Comparison of ENCODE assay signal across 23 cellular contexts in genomic region chr21:36111238-36111637, GRCh38. TPM values are rescaled to one million over a fixed set of nuclear protein-coding genes. Genes with fewer than 3 reads are reported as not detected.
A peak's percentile ranks its signal among the peaks of the same experiment; 100 is the strongest.
DNase-seq lines count a peak whose midpoint lies in the region; ATAC-seq and TF ChIP-seq lines count a peak whose summit lies in the region.
"Had no signal": no experiment of that assay in that cellular context is flagged by ENCODE, and none has a peak within 500 bp of the region (broad histone marks: within the 10 kb centered on the region; RNA-seq: fewer than 3 reads in every experiment).

No MANE protein-coding gene starts in this region.

- H3K4me3 Mint-ChIP-seq in activated naive CD8-positive, alpha-beta T cell = no peak overlapping the region
- no peak overlapping the region for H3K4me3 Mint-ChIP-seq in activated naive CD8-positive, alpha-beta T cell treated with anti-CD3 and anti-CD28 coated beads for 36 hours
- H3K4me3 Mint-ChIP-seq in progenitor cell of endocrine pancreas (ENCODE audit: low read depth) = no peak overlapping the region
- H3K4me3 Mint-ChIP-seq in activated CD8-positive, alpha-beta memory T cell treated with anti-CD3 and anti-CD28 coated beads, Interleukin-2, amount 10 ng/mL, durations not matched to agents 7 days and 5 days = no peak overlapping the region
- H3K4me3 Mint-ChIP-seq: H9 had no signal

- no peaks in the 10 kb centered on the region for H3K27me3 Mint-ChIP-seq in activated naive CD8-positive, alpha-beta T cell
- H3K27me3 Mint-ChIP-seq in activated naive CD8-positive, alpha-beta T cell treated with anti-CD3 and anti-CD28 coated beads for 36 hours = peaks cover 13% of the 10 kb centered on the region
- peaks cover 12% of the 10 kb centered on the region for H3K27me3 Mint-ChIP-seq in progenitor cell of endocrine pancreas
- peaks cover 29% of the 10 kb centered on the region for H3K27me3 Mint-ChIP-seq in activated CD8-positive, alpha-beta memory T cell treated with anti-CD3 and anti-CD28 coated beads, Interleukin-2, amount 10 ng/mL, durations not matched to agents 7 days and 5 days

- H3K4me1 ChIP-seq in ascending aorta = no peaks in the 10 kb centered on the region
- H3K4me1 ChIP-seq: BE2C had no signal

- H3K4me1 Mint-ChIP-seq in activated naive CD8-positive, alpha-beta T cell (ENCODE audit: low read depth) = peaks cover 32% of the 10 kb centered on the region
- H3K4me1 Mint-ChIP-seq in activated naive CD8-positive, alpha-beta T cell treated with anti-CD3 and anti-CD28 coated beads for 36 hours = peaks cover 21% of the 10 kb centered on the region
- peaks cover 7% of the 10 kb centered on the region for H3K4me1 Mint-ChIP-seq in progenitor cell of endocrine pancreas (ENCODE audit: low read depth)
- H3K4me1 Mint-ChIP-seq in activated CD8-positive, alpha-beta memory T cell treated with anti-CD3 and anti-CD28 coated beads, Interleukin-2, amount 10 ng/mL, durations not matched to agents 7 days and 5 days = peaks cover 24% of the 10 kb centered on the region

- no peaks in the 10 kb centered on the region for H3K36me3 Mint-ChIP-seq in activated naive CD8-positive, alpha-beta T cell
- no peaks in the 10 kb centered on the region for H3K36me3 Mint-ChIP-seq in activated naive CD8-positive, alpha-beta T cell treated with anti-CD3 and anti-CD28 coated beads for 36 hours
- H3K36me3 Mint-ChIP-seq in progenitor cell of endocrine pancreas (ENCODE audit: insufficient read depth) = no peaks in the 10 kb centered on the region
- no peaks in the 10 kb centered on the region for H3K36me3 Mint-ChIP-seq in activated CD8-positive, alpha-beta memory T cell treated with anti-CD3 and anti-CD28 coated beads, Interleukin-2, amount 10 ng/mL, durations not matched to agents 7 days and 5 days

- CTCF ChIA-PET in activated CD8-positive, alpha-beta memory T cell treated with anti-CD3 and anti-CD28 coated beads, Interleukin-2, amount 10 ng/mL, durations not matched to agents 7 days and 5 days (lab: Charles Lee) = no interaction called here

- H3K27ac Mint-ChIP-seq in activated naive CD8-positive, alpha-beta T cell = peak overlapping the region; percentile 28
- H3K27ac Mint-ChIP-seq in activated naive CD8-positive, alpha-beta T cell treated with anti-CD3 and anti-CD28 coated beads for 36 hours = no peak overlapping the region
- H3K27ac Mint-ChIP-seq in progenitor cell of endocrine pancreas = peak overlapping the region; percentile 45
- H3K27ac Mint-ChIP-seq in activated CD8-positive, alpha-beta memory T cell treated with anti-CD3 and anti-CD28 coated beads, Interleukin-2, amount 10 ng/mL, durations not matched to agents 7 days and 5 days = no peak overlapping the region

- no peak for TF ChIP-seq CTCF in progenitor cell of endocrine pancreas (IDR thresholded peaks at IDR 0.05; ENCODE audit: unreplicated experiment)
- no peak for TF ChIP-seq CTCF in ascending aorta (IDR thresholded peaks at IDR 0.05)

- H3K9me3 ChIP-seq in ascending aorta = no peaks in the 10 kb centered on the region
- H3K9me3 ChIP-seq: BE2C, MG63, SK-N-SH had no signal

- intact Hi-C loops in ascending aorta (cut with DNase I) = no loop called here

- no peak overlapping the region for H3K4me3 ChIP-seq in ascending aorta
- H3K4me3 ChIP-seq: MG63 had no signal

- H3K9me3 Mint-ChIP-seq in activated naive CD8-positive, alpha-beta T cell (ENCODE audit: low read depth) = no peaks in the 10 kb centered on the region
- H3K9me3 Mint-ChIP-seq in activated naive CD8-positive, alpha-beta T cell treated with anti-CD3 and anti-CD28 coated beads for 36 hours = no peaks in the 10 kb centered on the region
- peaks cover 2% of the 10 kb centered on the region for H3K9me3 Mint-ChIP-seq in progenitor cell of endocrine pancreas (ENCODE audit: low read depth)
- H3K9me3 Mint-ChIP-seq in activated CD8-positive, alpha-beta memory T cell treated with anti-CD3 and anti-CD28 coated beads, Interleukin-2, amount 10 ng/mL, durations not matched to agents 7 days and 5 days (ENCODE audit: low read depth) = no peaks in the 10 kb centered on the region

- no peaks in the 10 kb centered on the region for H3K27me3 ChIP-seq in ascending aorta
- H3K27me3 ChIP-seq: BE2C, MG63 had no signal

- H3K36me3 ChIP-seq in ascending aorta = no peaks in the 10 kb centered on the region
- H3K36me3 ChIP-seq: BE2C, MG63 had no signal

- H3K27ac ChIP-seq in ascending aorta = no peak overlapping the region

- no peak for DNase-seq in activated naive CD8-positive, alpha-beta T cell treated with anti-CD3 and anti-CD28 coated beads for 36 hours
- DNase-seq in kidney tubule cell (ENCODE audit: low spot score) = peak; percentile 23
- no peak for DNase-seq in progenitor cell of endocrine pancreas (ENCODE audit: low spot score, unreplicated experiment)
- no peak for DNase-seq in activated CD8-positive, alpha-beta memory T cell treated with anti-CD3 and anti-CD28 coated beads, Interleukin-2, amount 10 ng/mL, durations not matched to agents 7 days and 5 days
- no peak for DNase-seq in ascending aorta (ENCODE audit: low spot score in 2 of 2)
- no peak for DNase-seq in NCI-H1436 (lab: John Stamatoyannopoulos, UW)
- DNase-seq: 8988T; ACHN; BE2C; DMS153; DND-41; H9; MG63; NCI-H1105 treated with DMSO at 0.1 percent for 48 hours; NCI-H2029; NCI-H2227 treated with DMSO at 0.1 percent for 48 hours; NCI-H510A; NCI-H748 treated with DMSO at 0.1 percent for 48 hours; NK-92 treated with Interleukin-12 subunit alpha and Interleukin-12 subunit beta, amount 100 ng/mL, for 24 hours; PC-3; SK-N-SH had no signal

- no peak for ATAC-seq in activated CD8-positive, alpha-beta memory T cell treated with anti-CD3 and anti-CD28 coated beads, Interleukin-2, amount 10 ng/mL, durations not matched to agents 7 days and 5 days
- ATAC-seq: PC-3 had no signal

RNA-seq across cellular contexts. Expression of gene CBR3, which starts 23.6 kb away (rescaled TPM):
- 1 to 10 TPM; 9.5 to 9.7 TPM for total RNA-seq in activated naive CD8-positive, alpha-beta T cell treated with anti-CD3 and anti-CD28 coated beads for 36 hours
- total RNA-seq in progenitor cell of endocrine pancreas (not detected in 2 replicates), ascending aorta (59.2 TPM)
- 10 to 100 TPM; 16.1 to 18.6 TPM for total RNA-seq in activated CD8-positive, alpha-beta memory T cell treated with anti-CD3 and anti-CD28 coated beads, Interleukin-2, amount 10 ng/mL, durations not matched to agents 7 days and 5 days
- total RNA-seq: HT-29 had no signal

RNA-seq across cellular contexts. Expression of gene CBR1, which starts 41.4 kb away (rescaled TPM):
- total RNA-seq in activated naive CD8-positive, alpha-beta T cell treated with anti-CD3 and anti-CD28 coated beads for 36 hours = 10 to 100 TPM; 43.4 to 43.7 TPM
- total RNA-seq in progenitor cell of endocrine pancreas (13.2 and 13.5 TPM in 2 replicates), ascending aorta (101 TPM)
- 10 to 100 TPM; 47.8 to 52.3 TPM for total RNA-seq in activated CD8-positive, alpha-beta memory T cell treated with anti-CD3 and anti-CD28 coated beads, Interleukin-2, amount 10 ng/mL, durations not matched to agents 7 days and 5 days

RNA-seq across cellular contexts. Expression of gene DOP1B, which starts 45.4 kb away (rescaled TPM):
- 10 to 100 TPM in 1 of 2 experiments, 1 to 10 TPM in 1; 9.9 to 10.9 TPM for total RNA-seq in activated naive CD8-positive, alpha-beta T cell treated with anti-CD3 and anti-CD28 coated beads for 36 hours
- 47.7 and 57.4 TPM in 2 replicates for total RNA-seq in progenitor cell of endocrine pancreas
- 10 to 100 TPM; 20.2 to 25.5 TPM for total RNA-seq in activated CD8-positive, alpha-beta memory T cell treated with anti-CD3 and anti-CD28 coated beads, Interleukin-2, amount 10 ng/mL, durations not matched to agents 7 days and 5 days
- total RNA-seq in ascending aorta = 4.5 TPM

RNA-seq across cellular contexts. Expression of gene SETD4, which starts 50.9 kb away (rescaled TPM):
- 10 to 100 TPM; 15.0 to 15.9 TPM for total RNA-seq in activated naive CD8-positive, alpha-beta T cell treated with anti-CD3 and anti-CD28 coated beads for 36 hours
- total RNA-seq in progenitor cell of endocrine pancreas = 45.8 and 45.9 TPM in 2 replicates
- total RNA-seq in activated CD8-positive, alpha-beta memory T cell treated with anti-CD3 and anti-CD28 coated beads, Interleukin-2, amount 10 ng/mL, durations not matched to agents 7 days and 5 days = 10 to 100 TPM; 17.9 to 20.9 TPM
- 35.9 TPM for total RNA-seq in ascending aorta

Comparison
In these comparisons a context has a peak if more than half of its experiments do, and no peak if none do; other contexts are left out.
1. H3K27ac Mint-ChIP-seq: peak in activated naive CD8-positive, alpha-beta T cell (single experiment) and progenitor cell of endocrine pancreas (single experiment); none in activated naive CD8-positive, alpha-beta T cell treated with anti-CD3 and anti-CD28 coated beads for 36 hours (single experiment) and activated CD8-positive, alpha-beta memory T cell treated with anti-CD3 and anti-CD28 coated beads, Interleukin-2, amount 10 ng/mL, durations not matched to agents 7 days and 5 days (single experiment).
2. RNA of gene CBR3, which starts 23.6 kb away (total RNA-seq): 59.2 TPM in ascending aorta (single experiment), 16.1 to 18.6 TPM in activated CD8-positive, alpha-beta memory T cell treated with anti-CD3 and anti-CD28 coated beads, Interleukin-2, amount 10 ng/mL, durations not matched to agents 7 days and 5 days and 9.5 to 9.7 TPM in activated naive CD8-positive, alpha-beta T cell treated with anti-CD3 and anti-CD28 coated beads for 36 hours; not detected in progenitor cell of endocrine pancreas; every median in the first group is over 10 times any median in the second.